1 cellular context compared by ENCODE assay signal in the genomic region with DNA sequence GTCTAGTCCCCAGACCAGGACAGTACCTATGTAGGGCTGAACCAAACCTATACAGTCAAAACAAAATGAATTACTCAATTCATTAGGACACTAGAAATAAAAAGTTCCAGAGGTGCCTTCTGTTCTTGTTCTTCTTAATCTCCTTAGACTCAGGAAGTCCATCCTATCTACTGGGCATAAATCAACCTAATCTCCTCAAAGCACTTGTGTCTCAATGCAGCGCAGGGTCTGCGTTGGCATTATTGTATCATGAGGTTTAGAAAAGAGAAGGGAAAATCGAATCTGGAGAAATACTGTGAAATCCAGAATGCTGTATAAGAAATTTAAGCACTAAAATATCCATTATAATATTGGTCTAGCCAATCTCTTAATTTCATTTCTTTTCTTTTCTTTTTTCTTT.
TF ChIP-seq lines count a peak whose summit lies in the region.

No MANE protein-coding gene starts in this region.

TF ChIP-seq in K562, 482 proteins besides CTCF, POLR2A, EP300 and RAD21 (continued from another document and continues in another):
- TF ChIP-seq MGA (IDR thresholded peaks at IDR 0.05) (no peak), BCOR (IDR thresholded peaks at IDR 0.05) (no peak), NR2C1 (IDR thresholded peaks at IDR 0.05) (no peak), NR2C1 (tag; IDR thresholded peaks at IDR 0.05) (no peak), NFE2 (IDR thresholded peaks at IDR 0.05; ENCODE audit: low read depth) (no peak), PBX2 (CRISPR knock-in tag; IDR thresholded peaks at IDR 0.05; ENCODE audit: low read depth) (no peak), PBX2 (tag; conservative IDR thresholded peaks at IDR 0.05; ENCODE audit: low read depth) (peak; percentile 86), ZBTB12 (CRISPR knock-in tag; IDR thresholded peaks at IDR 0.05) (no peak), ZNF121 (CRISPR knock-in tag; conservative IDR thresholded peaks at IDR 0.05) (no peak), ZNF311 (CRISPR knock-in tag; IDR thresholded peaks at IDR 0.05) (no peak), RBM14 (IDR thresholded peaks at IDR 0.05; ENCODE audit: borderline replicate concordance, insufficient read depth, low read depth, low read length) (no peak), CTCFL (IDR thresholded peaks at IDR 0.05; ENCODE audit: borderline replicate concordance, insufficient read depth, low read depth, low read length, poor library complexity, severe bottlenecking) (no peak), ZNF133 (CRISPR knock-in tag; IDR thresholded peaks at IDR 0.05) (no peak), DMBX1 (CRISPR knock-in tag; IDR thresholded peaks at IDR 0.05; ENCODE audit: borderline replicate concordance) (no peak), ATF3 (IDR thresholded peaks at IDR 0.05) (no peak), ATF3 (CRISPR knock-in tag; conservative IDR thresholded peaks at IDR 0.05) (no peak), SRSF1 (IDR thresholded peaks at IDR 0.05; ENCODE audit: low read depth, low read length) (no peak), ILK (tag; IDR thresholded peaks at IDR 0.05; ENCODE audit: borderline replicate concordance, low read depth) (no peak), CGGBP1 (CRISPR knock-in tag; IDR thresholded peaks at IDR 0.05) (no peak), POLR2G (IDR thresholded peaks at IDR 0.05; ENCODE audit: low read depth, low read length) (no peak), SRF (CRISPR knock-in tag; IDR thresholded peaks at IDR 0.05) (no peak), ZNF589 (CRISPR knock-in tag; IDR thresholded peaks at IDR 0.05; ENCODE audit: low read depth) (no peak), MEIS2 (IDR thresholded peaks at IDR 0.05; ENCODE audit: partially characterized antibody) (peak; percentile 85), NCOR1 (IDR thresholded peaks at IDR 0.05) (peak; percentile 32), CREB3L1 (IDR thresholded peaks at IDR 0.05; ENCODE audit: borderline replicate concordance, low read depth) (no peak), USF1 (CRISPR knock-in tag; IDR thresholded peaks at IDR 0.05) (no peak), NCOA1 (IDR thresholded peaks at IDR 0.05; ENCODE audit: low read depth) (no peak), KLF6 (CRISPR knock-in tag; IDR thresholded peaks at IDR 0.05; ENCODE audit: borderline replicate concordance) (no peak), ZNF668 (CRISPR knock-in tag; IDR thresholded peaks at IDR 0.05) (no peak), CHD4 (IDR thresholded peaks at IDR 0.05; ENCODE audit: insufficient read depth, insufficient replicate concordance, low read depth, low read length, poor library complexity, severe bottlenecking) (no peak)
- TF ChIP-seq, protein P1, sequence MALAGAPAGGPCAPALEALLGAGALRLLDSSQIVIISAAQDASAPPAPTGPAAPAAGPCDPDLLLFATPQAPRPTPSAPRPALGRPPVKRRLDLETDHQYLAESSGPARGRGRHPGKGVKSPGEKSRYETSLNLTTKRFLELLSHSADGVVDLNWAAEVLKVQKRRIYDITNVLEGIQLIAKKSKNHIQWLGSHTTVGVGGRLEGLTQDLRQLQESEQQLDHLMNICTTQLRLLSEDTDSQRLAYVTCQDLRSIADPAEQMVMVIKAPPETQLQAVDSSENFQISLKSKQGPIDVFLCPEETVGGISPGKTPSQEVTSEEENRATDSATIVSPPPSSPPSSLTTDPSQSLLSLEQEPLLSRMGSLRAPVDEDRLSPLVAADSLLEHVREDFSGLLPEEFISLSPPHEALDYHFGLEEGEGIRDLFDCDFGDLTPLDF (CRISPR knock-in tag; IDR thresholded peaks at IDR 0.05): no peak
- TF ChIP-seq, protein P2, sequence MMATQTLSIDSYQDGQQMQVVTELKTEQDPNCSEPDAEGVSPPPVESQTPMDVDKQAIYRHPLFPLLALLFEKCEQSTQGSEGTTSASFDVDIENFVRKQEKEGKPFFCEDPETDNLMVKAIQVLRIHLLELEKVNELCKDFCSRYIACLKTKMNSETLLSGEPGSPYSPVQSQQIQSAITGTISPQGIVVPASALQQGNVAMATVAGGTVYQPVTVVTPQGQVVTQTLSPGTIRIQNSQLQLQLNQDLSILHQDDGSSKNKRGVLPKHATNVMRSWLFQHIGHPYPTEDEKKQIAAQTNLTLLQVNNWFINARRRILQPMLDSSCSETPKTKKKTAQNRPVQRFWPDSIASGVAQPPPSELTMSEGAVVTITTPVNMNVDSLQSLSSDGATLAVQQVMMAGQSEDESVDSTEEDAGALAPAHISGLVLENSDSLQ (IDR thresholded peaks at IDR 0.05): peak; percentile 28; the same call in 1 of the 2 replicates
